Comparison of ENCODE assay signal across 36 cellular contexts in the genomic region with DNA sequence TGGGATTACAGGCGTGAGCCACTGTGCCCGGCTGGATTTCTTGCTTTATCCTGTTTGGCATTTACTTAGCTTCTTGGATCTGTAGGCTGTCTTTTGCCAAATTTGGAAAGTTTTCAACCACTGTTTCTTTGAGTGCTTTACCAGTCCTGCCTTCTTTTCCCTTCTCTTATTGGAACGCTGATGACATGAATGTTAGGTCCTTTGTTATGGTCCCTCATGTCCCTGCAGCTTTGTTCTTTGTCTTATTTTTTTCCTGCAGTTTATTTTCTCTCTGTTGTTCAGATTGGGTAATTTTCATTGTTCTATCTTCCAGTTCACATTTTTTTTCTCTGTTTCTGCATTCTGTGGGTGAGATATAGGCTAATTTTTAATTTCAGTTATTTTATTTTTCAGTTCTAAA. TPM values are rescaled to one million over a fixed set of nuclear protein-coding genes. Genes with fewer than 3 reads are reported as not detected.
"Had no signal": no experiment of that assay in that cellular context is flagged by ENCODE, and none has a peak within 500 bp of the region (broad histone marks: within the 10 kb centered on the region; RNA-seq: fewer than 3 reads in every experiment).

No MANE protein-coding gene starts in this region.

- H3K4me3 ChIP-seq: ascending aorta, breast epithelium, K562 had no signal

- H3K27ac ChIP-seq: ascending aorta, breast epithelium, VCaP had no signal

- H3K4me1 ChIP-seq: ascending aorta, breast epithelium had no signal

- ATAC-seq: activated CD8-positive, alpha-beta T cell treated with anti-CD3 and anti-CD28 coated beads for 36 hours; activated T-cell treated with anti-CD3 and anti-CD28 coated beads, Interleukin-2, amount 50 U/mL, for 72 hours; activated T-helper 17 cell treated with anti-CD3 and anti-CD28 coated beads, Interleukin-2, amount 50 U/mL, for 72 hours; PC-3 had no signal

- DNase-seq: activated B cell treated with CpG ODN at 0.5 μM for 24 hours; activated CD4-positive, alpha-beta T cell treated with anti-CD3 and anti-CD28 coated beads for 4 hours; activated CD4-positive, alpha-beta T cell treated with anti-CD3 and anti-CD28 coated beads, Interleukin-2, amount 50 U/mL, for 4 hours; activated CD4-positive, CD25-positive, alpha-beta regulatory T cell treated with anti-CD3 and anti-CD28 coated beads, Interleukin-2, amount 50 U/mL, for 72 hours; activated CD8-positive, alpha-beta T cell treated with anti-CD3 and anti-CD28 coated beads for 36 hours; activated effector memory CD4-positive, alpha-beta T cell treated with anti-CD3 and anti-CD28 coated beads, Interleukin-2, amount 50 U/mL, for 16 hours; activated naive CD4-positive, alpha-beta T cell; activated naive CD4-positive, alpha-beta T cell treated with anti-CD3 and anti-CD28 coated beads, Interleukin-2, amount 50 U/mL, for 16 hours; activated naive CD8-positive, alpha-beta T cell treated with anti-CD3 and anti-CD28 coated beads for 36 hours; activated T-cell treated with anti-CD3 and anti-CD28 coated beads, Interleukin-2, amount 50 U/mL, for 1 hour; activated T-cell treated with anti-CD3 and anti-CD28 coated beads, Interleukin-2, amount 50 U/mL, for 72 hours; amniotic stem cell; NCI-H1092 treated with DMSO at 0.1 percent for 48 hours; NCI-H1417; NCI-H146; NCI-H187; NCI-H2029 treated with DMSO at 0.1 percent for 48 hours; NCI-H2107; NCI-H2171; NCI-H510A; NCI-H526; NCI-H748 treated with DMSO at 0.1 percent for 48 hours; NK-92 treated with Interleukin-12 subunit alpha and Interleukin-12 subunit beta, amount 100 ng/mL, for 24 hours; Right ventricle myocardium superior; SW 1271; T-helper 1 cell; T-helper 2 cell; T-helper 9 cell had no signal

- H3K27me3 ChIP-seq: ascending aorta, breast epithelium had no signal

- H3K36me3 ChIP-seq: ascending aorta, breast epithelium had no signal

- H3K9me3 ChIP-seq: ascending aorta, breast epithelium had no signal

RNA-seq across cellular contexts. Expression of a gene that starts 25.0 kb away (rescaled TPM):
- total RNA-seq: activated B cell treated with CpG ODN at 0.5 μM for 24 hours; activated CD8-positive, alpha-beta memory T cell treated with anti-CD3 and anti-CD28 coated beads for 36 hours; activated CD8-positive, alpha-beta T cell treated with anti-CD3 and anti-CD28 coated beads for 36 hours; activated naive CD8-positive, alpha-beta T cell treated with anti-CD3 and anti-CD28 coated beads for 36 hours; ascending aorta; breast epithelium; cardiac septum; Right ventricle myocardium superior had no signal
